Comparison of ENCODE assay signal across 8 cellular contexts in genomic region chr9:19925674-19926503, GRCh38.
DNase-seq lines count a peak whose midpoint lies in the region; ATAC-seq and TF ChIP-seq lines count a peak whose summit lies in the region.

No MANE protein-coding gene starts in this region.

- H3K9me3 ChIP-seq in HUES64 (ENCODE audit: insufficient read depth, low read depth, low read length) (no peaks in the 10 kb centered on the region), PC-9 (ENCODE audit: insufficient read depth, low read depth) (no peaks in the 10 kb centered on the region), neural cell (ENCODE audit: low read length) (no peaks in the 10 kb centered on the region)

- H3K27ac ChIP-seq in HUES64 (ENCODE audit: low read depth, low read length) (no peak overlapping the region), PC-9 (no peak overlapping the region), neural cell (ENCODE audit: low read length) (peak overlapping the region; percentile 76)

- H3K4me3 Mint-ChIP-seq in activated T-helper 1 cell treated with anti-CD3 and anti-CD28 coated beads, Interleukin-12 subunit alpha, Interleukin-12 subunit beta, Interleukin-2, Interleukin-4 antibody, amounts not matched to agents 30 ng/mL and 10 ng/mL and 1 ng/mL, durations not matched to agents 14 hours and 24 hours and 36 hours = peak overlapping the region; percentile 65
- peak overlapping the region; percentile 69 to 73 for H3K4me3 Mint-ChIP-seq in stimulated activated naive CD8-positive, alpha-beta T cell treated with anti-CD3 and anti-CD28 coated beads, Interleukin-15, amount 100 ng/mL, for 72 hours

- TF ChIP-seq EP300 in neural cell (conservative IDR thresholded peaks at IDR 0.05; ENCODE audit: poor library complexity, severe bottlenecking) = peak; percentile 48

- BruUV-seq in PC-9 (replicated peaks; lab: Mats Ljungman, UMichigan) = no TSS peak

- H3K27me3 Mint-ChIP-seq in activated T-helper 1 cell treated with anti-CD3 and anti-CD28 coated beads, Interleukin-12 subunit alpha, Interleukin-12 subunit beta, Interleukin-2, Interleukin-4 antibody, amounts not matched to agents 30 ng/mL and 10 ng/mL and 1 ng/mL, durations not matched to agents 14 hours and 24 hours and 36 hours (ENCODE audit: insufficient read depth) = peaks cover 2% of the 10 kb centered on the region
- peaks cover 34% of the 10 kb centered on the region for H3K27me3 Mint-ChIP-seq in stimulated activated naive CD8-positive, alpha-beta T cell treated with anti-CD3 and anti-CD28 coated beads, Interleukin-15, amount 100 ng/mL, for 72 hours

- H2AFZ ChIP-seq in PC-9 = no peak overlapping the region
- H2AFZ ChIP-seq in neural cell (ENCODE audit: low read depth, low read length) = peak overlapping the region; percentile 96

- H3K36me3 ChIP-seq in HUES64 (ENCODE audit: insufficient read depth, low read length) (no peaks in the 10 kb centered on the region), PC-9 (ENCODE audit: low read depth) (no peaks in the 10 kb centered on the region), neural cell (ENCODE audit: insufficient read depth, low read length) (no peaks in the 10 kb centered on the region)

- H3F3A ChIP-seq in PC-9 (ENCODE audit: insufficient read depth, low read depth) = no peaks in the 10 kb centered on the region
- peaks cover 4% of the 10 kb centered on the region for H3F3A ChIP-seq in neural cell (ENCODE audit: insufficient read depth, low read length, poor library complexity, severe bottlenecking)

- ATAC-seq in GM21515 (IDR thresholded peaks at IDR 0.05; ENCODE audit: unreplicated experiment) = peak; percentile 95
- peak; percentile 94 for ATAC-seq in stimulated activated naive CD8-positive, alpha-beta T cell treated with anti-CD3 and anti-CD28 coated beads, Interleukin-15, amount 100 ng/mL, for 72 hours

- H3K9me2 ChIP-seq in PC-9 (ENCODE audit: insufficient read depth) = no peaks in the 10 kb centered on the region
- H3K9me2 ChIP-seq in neural cell (ENCODE audit: insufficient read depth, low read length) = no peaks in the 10 kb centered on the region

- H3K4me1 ChIP-seq in HUES64 (ENCODE audit: insufficient read depth, low read length) (peaks cover 9% of the 10 kb centered on the region; the same call in 1 of the 2 replicates), PC-9 (replicated peaks; ENCODE audit: insufficient read depth) (no peaks in the 10 kb centered on the region)

- H3K36me3 Mint-ChIP-seq in activated T-helper 1 cell treated with anti-CD3 and anti-CD28 coated beads, Interleukin-12 subunit alpha, Interleukin-12 subunit beta, Interleukin-2, Interleukin-4 antibody, amounts not matched to agents 30 ng/mL and 10 ng/mL and 1 ng/mL, durations not matched to agents 14 hours and 24 hours and 36 hours (ENCODE audit: low read depth) = no peaks in the 10 kb centered on the region

- H3K9me3 Mint-ChIP-seq in activated T-helper 1 cell treated with anti-CD3 and anti-CD28 coated beads, Interleukin-12 subunit alpha, Interleukin-12 subunit beta, Interleukin-2, Interleukin-4 antibody, amounts not matched to agents 30 ng/mL and 10 ng/mL and 1 ng/mL, durations not matched to agents 14 hours and 24 hours and 36 hours = no peaks in the 10 kb centered on the region
- H3K9me3 Mint-ChIP-seq in stimulated activated naive CD8-positive, alpha-beta T cell treated with anti-CD3 and anti-CD28 coated beads, Interleukin-15, amount 100 ng/mL, for 72 hours = no peaks in the 10 kb centered on the region

- peak; percentile 100 for TF ChIP-seq RAD21 in neural cell (conservative IDR thresholded peaks at IDR 0.05)

- H3K79me2 ChIP-seq in PC-9 (ENCODE audit: low read depth) (no peaks in the 10 kb centered on the region), neural cell (replicated peaks; ENCODE audit: insufficient read depth, low read length) (no peaks in the 10 kb centered on the region)

- POLR2A ChIA-PET in PC-9 (lab: Charles Lee; ENCODE audit: unreplicated experiment) = no interaction called here

- H3K27ac Mint-ChIP-seq in activated T-helper 1 cell treated with anti-CD3 and anti-CD28 coated beads, Interleukin-12 subunit alpha, Interleukin-12 subunit beta, Interleukin-2, Interleukin-4 antibody, amounts not matched to agents 30 ng/mL and 10 ng/mL and 1 ng/mL, durations not matched to agents 14 hours and 24 hours and 36 hours = peak overlapping the region; percentile 2
- peak overlapping the region; percentile 17 to 82 for H3K27ac Mint-ChIP-seq in stimulated activated naive CD8-positive, alpha-beta T cell treated with anti-CD3 and anti-CD28 coated beads, Interleukin-15, amount 100 ng/mL, for 72 hours

- H4K20me1 ChIP-seq in PC-9 (ENCODE audit: insufficient read depth) (no peaks in the 10 kb centered on the region), neural cell (ENCODE audit: insufficient read depth) (no peaks in the 10 kb centered on the region)

- peak overlapping the region; percentile 47 for H3K4me3 ChIP-seq in HUES64 (ENCODE audit: low read length)
- no peak overlapping the region for H3K4me3 ChIP-seq in PC-9
- peak overlapping the region; percentile 68 for H3K4me3 ChIP-seq in fibroblast of the aortic adventitia (ENCODE audit: low read depth, low read length)
- H3K4me3 ChIP-seq in neural cell (ENCODE audit: low read length) = peak overlapping the region; percentile 50

- TF ChIP-seq CTCF in PC-9 (conservative IDR thresholded peaks at IDR 0.05) (peak; percentile 90), fibroblast of the aortic adventitia (IDR thresholded peaks at IDR 0.05; ENCODE audit: insufficient read depth, low read length) (peak; percentile 99), neural cell (IDR thresholded peaks at IDR 0.05; ENCODE audit: poor library complexity, severe bottlenecking) (peak; percentile 99)

- peak overlapping the region; percentile 34 for H3K4me2 ChIP-seq in PC-9
- H3K4me2 ChIP-seq in neural cell (ENCODE audit: low read length) = peak overlapping the region; percentile 22

- DNase-seq in DMS153 (lab: John Stamatoyannopoulos, UW) = peak; percentile 75
- DNase-seq in PC-9 = peak; percentile 40 to 58
- peak; percentile 79 for DNase-seq in activated T-helper 1 cell treated with anti-CD3 and anti-CD28 coated beads, Interleukin-12 subunit alpha, Interleukin-12 subunit beta, Interleukin-2, Interleukin-4 antibody, amounts not matched to agents 30 ng/mL and 10 ng/mL and 1 ng/mL, durations not matched to agents 14 hours and 24 hours and 36 hours (ENCODE audit: low spot score)
- DNase-seq in fibroblast of the aortic adventitia (ENCODE audit: low read depth) = peak; percentile 79
- DNase-seq in stimulated activated naive CD8-positive, alpha-beta T cell treated with anti-CD3 and anti-CD28 coated beads, Interleukin-15, amount 100 ng/mL, for 72 hours = peak; percentile 84

- H3K27me3 ChIP-seq in HUES64 (ENCODE audit: insufficient read depth, low read length) = peaks cover 16% of the 10 kb centered on the region; the same call in 1 of the 2 replicates
- H3K27me3 ChIP-seq in PC-9 (ENCODE audit: insufficient read depth, low read depth) = no peaks in the 10 kb centered on the region
- no peaks in the 10 kb centered on the region for H3K27me3 ChIP-seq in neural cell (ENCODE audit: insufficient read depth, low read depth, low read length)

- intact Hi-C loops in PC-9 (cut with micrococcal nuclease; ENCODE audit: unreplicated experiment) = loop anchor here (1.0 to 10.0 kb wide), 5 partner anchors 431 to 1876 kb away; partner anchors contain the start of gene MTAP
- intact Hi-C loops in activated T-helper 1 cell treated with anti-CD3 and anti-CD28 coated beads, Interleukin-12 subunit alpha, Interleukin-12 subunit beta, Interleukin-2, Interleukin-4 antibody, amounts not matched to agents 30 ng/mL and 10 ng/mL and 1 ng/mL, durations not matched to agents 14 hours and 24 hours and 36 hours (cut with micrococcal nuclease) = loop anchor here (1.0 to 2.0 kb wide), 3 partner anchors 433 to 1185 kb away; no protein-coding TSS in a partner anchor

- peaks cover 28% of the 10 kb centered on the region for H3K4me1 Mint-ChIP-seq in activated T-helper 1 cell treated with anti-CD3 and anti-CD28 coated beads, Interleukin-12 subunit alpha, Interleukin-12 subunit beta, Interleukin-2, Interleukin-4 antibody, amounts not matched to agents 30 ng/mL and 10 ng/mL and 1 ng/mL, durations not matched to agents 14 hours and 24 hours and 36 hours (ENCODE audit: low read depth)
- H3K4me1 Mint-ChIP-seq in stimulated activated naive CD8-positive, alpha-beta T cell treated with anti-CD3 and anti-CD28 coated beads, Interleukin-15, amount 100 ng/mL, for 72 hours = peaks cover 28% of the 10 kb centered on the region

- H3K9ac ChIP-seq in HUES64 (ENCODE audit: low read depth, low read length) = 0 out of 2 replicates have a peak overlapping the region, but pooled peaks have one; percentile 41
- peak overlapping the region; percentile 61 for H3K9ac ChIP-seq in neural cell (ENCODE audit: low read length)

- CTCF ChIA-PET in PC-9 (lab: Charles Lee) = no interaction called here

- WGBS in HUES64 = 17% methylated on average over 20 of the region's 20 CpGs

TF ChIP-seq in neural cell, 6 proteins besides CTCF, POLR2A, EP300 and RAD21 (continues in another document):
- TF ChIP-seq MXI1 (conservative IDR thresholded peaks at IDR 0.05; ENCODE audit: poor library complexity, severe bottlenecking) = peak; percentile 44
- TF ChIP-seq SMC3 (conservative IDR thresholded peaks at IDR 0.05; ENCODE audit: poor library complexity) = peak; percentile 99
- TF ChIP-seq TAF1 (IDR thresholded peaks at IDR 0.05; ENCODE audit: low read depth) = no peak
- TF ChIP-seq EZH2 (IDR thresholded peaks at IDR 0.05; ENCODE audit: borderline replicate concordance, insufficient read depth, low read length, poor library complexity, severe bottlenecking) = no peak
